8 cellular contexts compared by ENCODE assay signal in the genomic region with DNA sequence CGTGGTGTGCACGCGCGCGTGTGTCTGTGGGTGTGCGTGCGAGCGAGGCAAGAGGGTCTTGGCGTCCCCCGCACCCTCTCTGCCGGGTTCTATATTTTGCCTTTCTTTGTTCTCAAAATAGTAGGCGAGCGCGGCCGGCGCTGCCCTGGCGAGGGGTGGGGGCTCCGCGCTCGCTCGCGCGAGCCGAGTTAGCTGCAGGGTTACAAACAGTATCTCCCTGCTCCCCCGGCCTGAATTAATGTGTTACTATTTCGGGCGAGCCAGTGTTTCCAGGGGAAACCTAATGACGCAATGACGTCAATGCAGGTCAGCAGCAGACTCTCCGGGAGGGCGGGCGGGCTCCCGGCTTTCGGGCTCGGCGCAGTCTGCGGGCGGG.
DNase-seq lines count a peak whose midpoint lies in the region; ATAC-seq, FAIRE-seq and TF ChIP-seq lines count a peak whose summit lies in the region.

No MANE protein-coding gene starts in this region.

- H3K4me2 ChIP-seq in keratinocyte (ENCODE audit: control insufficient read depth, extremely low read depth, insufficient read depth, low read depth, low read length), result peak overlapping the region; percentile 78
- H3K4me2 ChIP-seq in Karpas-422 (ENCODE audit: low read depth, low read length, poor library complexity, severe bottlenecking), result no peak overlapping the region

- DNase-seq in GM12891 (ENCODE audit: insufficient read length, low spot score) (peak; percentile 37), NCI-H526 (lab: John Stamatoyannopoulos, UW) (peak; percentile 71 to 87), brain microvascular endothelial cell (peak; percentile 67), keratinocyte (ENCODE audit: low read depth, low spot score) (no peak), spleen (no peak), Karpas-422 (no peak)

- H2AFZ ChIP-seq in ACC112 (ENCODE audit: low read length, unreplicated experiment) (no peak overlapping the region), keratinocyte (ENCODE audit: control insufficient read depth, low read length) (no peak overlapping the region), Karpas-422 (ENCODE audit: low read length) (no peak overlapping the region)

- FAIRE-seq in GM12891 (lab: Jason Lieb, UNC) (no peak), keratinocyte (lab: Jason Lieb, UNC) (no peak)

- TF ChIP-seq CTCF in brain microvascular endothelial cell (IDR thresholded peaks at IDR 0.05; ENCODE audit: low read depth, low read length, missing control alignments) (no peak), keratinocyte (optimal IDR thresholded peaks at IDR 0.05 in 1 of 3, IDR thresholded peaks at IDR 0.05 in 1 of 3, conservative IDR thresholded peaks at IDR 0.05 in 1 of 3; ENCODE audit: extremely low read depth in 1 of 3, insufficient read depth in 2 of 3, low read length in 3 of 3) (no peak), spleen (IDR thresholded peaks at IDR 0.05 in 8 of 11, conservative IDR thresholded peaks at IDR 0.05 in 3 of 11) (no peak)

- H3K9me1 ChIP-seq in keratinocyte (ENCODE audit: control insufficient read depth, extremely low read depth, insufficient read depth, low read length), result no peaks in the 10 kb centered on the region

- H3K4me3 ChIP-seq in ACC112 (ENCODE audit: low read depth, low read length), result peak overlapping the region; percentile 69
- H3K4me3 ChIP-seq in brain microvascular endothelial cell (ENCODE audit: low read depth, low read length), result peak overlapping the region; percentile 39
- H3K4me3 ChIP-seq in keratinocyte (ENCODE audit: control insufficient read depth in 2 of 3, extremely low read depth in 1 of 3, insufficient read depth in 2 of 3, low read depth in 1 of 3, low read length in 3 of 3), result peak overlapping the region; percentile 41 to 61 (median 56)
- peak overlapping the region; percentile 34 to 71 (median 44) for H3K4me3 ChIP-seq in spleen
- no peak overlapping the region for H3K4me3 ChIP-seq in Karpas-422 (ENCODE audit: low read length)

- intact Hi-C loops in spleen (cut with DNase I; ENCODE audit: low total_unique reads), result no loop called here

- TF ChIP-seq POLR2A in GM12891 (IDR thresholded peaks at IDR 0.05; ENCODE audit: low read depth, low read length) (no peak), spleen (IDR thresholded peaks at IDR 0.05) (no peak)

- in situ Hi-C loops in brain microvascular endothelial cell (cut with HindIII; ENCODE audit: low pct_ligation_motif_present, low sequenced_read_pairs), result no loop called here

- H3K9me3 ChIP-seq in keratinocyte (ENCODE audit: control insufficient read depth, low read depth, low read length) (no peaks in the 10 kb centered on the region), spleen (no peaks in the 10 kb centered on the region), Karpas-422 (ENCODE audit: low read length) (no peaks in the 10 kb centered on the region)

- 0 to 1% (median 0%) methylated on average over 11 to 38 of the region's 38 CpGs for WGBS in spleen, 5 donors

- H3K79me2 ChIP-seq in ACC112 (ENCODE audit: control insufficient read depth, insufficient read depth, low read length, unreplicated experiment) (no peaks in the 10 kb centered on the region), keratinocyte (ENCODE audit: control insufficient read depth, insufficient read depth, low read length) (no peaks in the 10 kb centered on the region), Karpas-422 (ENCODE audit: low read length) (no peaks in the 10 kb centered on the region)

- peaks cover 23% of the 10 kb centered on the region for H3K4me1 ChIP-seq in ACC112 (ENCODE audit: control insufficient read depth, insufficient read depth, low read length, unreplicated experiment)
- peaks cover 23% of the 10 kb centered on the region for H3K4me1 ChIP-seq in keratinocyte (ENCODE audit: control insufficient read depth, extremely low read depth, insufficient read depth, low read length)
- peaks cover 0 to 32% (median 28%) of the 10 kb centered on the region in 6 donors for H3K4me1 ChIP-seq in spleen
- H3K4me1 ChIP-seq in Karpas-422 (ENCODE audit: low read length), result peaks cover 18% of the 10 kb centered on the region; the same call in 1 of the 2 replicates

- H4K20me1 ChIP-seq in keratinocyte (ENCODE audit: control insufficient read depth, extremely low read depth, insufficient read depth, low read length), result no peaks in the 10 kb centered on the region
- H4K20me1 ChIP-seq in Karpas-422 (ENCODE audit: insufficient read depth, low read depth, low read length), result peaks cover 10% of the 10 kb centered on the region; the same call in 1 of the 2 replicates

- H3K27me3 ChIP-seq in ACC112 (ENCODE audit: insufficient read depth, low read length) (peaks cover 66% of the 10 kb centered on the region), brain microvascular endothelial cell (replicated peaks) (peaks cover 60% of the 10 kb centered on the region), keratinocyte (ENCODE audit: control insufficient read depth, extremely low read depth, insufficient read depth, low read length) (peaks cover 58% of the 10 kb centered on the region), spleen (replicated peaks in 1 of 7) (peaks cover 10 to 93% (median 50%) of the 10 kb centered on the region in 7 donors), Karpas-422 (ENCODE audit: low read length) (no peaks in the 10 kb centered on the region)

- dilution Hi-C loops in keratinocyte (cut with MboI; ENCODE audit: extremely low pct_ligation_motif_present, low sequenced_read_pairs), result no loop called here

- H3K36me3 ChIP-seq in ACC112 (ENCODE audit: insufficient read depth, low read length) (no peaks in the 10 kb centered on the region), brain microvascular endothelial cell (replicated peaks) (no peaks in the 10 kb centered on the region), keratinocyte (ENCODE audit: control insufficient read depth in 2 of 2, extremely low read depth in 1 of 2, insufficient read depth in 2 of 2, low read length in 2 of 2) (no peaks in the 10 kb centered on the region), spleen (no peaks in the 10 kb centered on the region), Karpas-422 (ENCODE audit: insufficient read depth, low read length) (no peaks in the 10 kb centered on the region)

- H3K9ac ChIP-seq in keratinocyte (ENCODE audit: control insufficient read depth, extremely low read depth, insufficient read depth, low read length) (no peak overlapping the region), Karpas-422 (ENCODE audit: low read length) (no peak overlapping the region)

- ATAC-seq in GM21447 (IDR thresholded peaks at IDR 0.05; ENCODE audit: unreplicated experiment), result no peak

- H3K27ac ChIP-seq in ACC112 (ENCODE audit: low read depth, low read length) (no peak overlapping the region), brain microvascular endothelial cell (no peak overlapping the region), keratinocyte (ENCODE audit: control insufficient read depth, insufficient read depth, low read length) (no peak overlapping the region), spleen (no peak overlapping the region), Karpas-422 (ENCODE audit: low read length) (no peak overlapping the region)

- H3K9me2 ChIP-seq in Karpas-422 (replicated peaks; ENCODE audit: insufficient read depth, low read length), result no peaks in the 10 kb centered on the region

TF ChIP-seq in GM12891, 5 proteins besides CTCF, POLR2A, EP300 and RAD21:
- TF ChIP-seq PAX5 (IDR thresholded peaks at IDR 0.05; ENCODE audit: insufficient read depth, low read length, severe bottlenecking) (no peak), TAF1 (IDR thresholded peaks at IDR 0.05; ENCODE audit: low read depth, low read length) (no peak), POLR2AphosphoS5 (IDR thresholded peaks at IDR 0.05; ENCODE audit: low read depth, low read length) (no peak), SPI1 (IDR thresholded peaks at IDR 0.05; ENCODE audit: low read depth, low read length) (no peak), POU2F2 (IDR thresholded peaks at IDR 0.05; ENCODE audit: low read depth, low read length) (no peak)
TF ChIP-seq in GM12891: peak in this region for 0.

Comparison
In these comparisons a context has a peak if more than half of its experiments do, and no peak if none do; other contexts are left out.
1. DNase-seq: peak in GM12891 (single experiment), NCI-H526 (2 of 2) and brain microvascular endothelial cell (single experiment); none in keratinocyte (single experiment), spleen (single experiment) and Karpas-422 (single experiment).